Comparison of ENCODE assay signal across 9 cellular contexts in the genomic region with DNA sequence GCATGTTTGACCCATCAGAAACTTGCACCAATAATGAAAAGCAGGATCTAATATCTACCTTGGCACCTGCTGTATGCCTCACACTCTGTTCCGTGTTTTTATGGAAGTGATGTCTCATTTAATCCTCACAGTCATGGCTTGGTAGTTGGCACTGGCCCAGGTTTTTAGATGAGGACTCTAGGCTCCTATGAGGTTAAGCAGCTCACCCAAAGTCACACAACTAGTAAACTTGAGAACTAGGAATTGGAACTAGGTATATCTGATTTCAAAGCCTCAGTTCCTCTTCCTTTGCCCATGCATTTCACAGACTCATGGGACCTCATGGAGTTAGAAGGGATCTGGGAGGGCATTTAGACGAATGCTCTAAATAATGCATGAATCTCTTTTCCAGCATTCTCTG. TPM values are rescaled to one million over a fixed set of nuclear protein-coding genes. Genes with fewer than 3 reads are reported as not detected.
DNase-seq lines count a peak whose midpoint lies in the region; ATAC-seq and TF ChIP-seq lines count a peak whose summit lies in the region.
"Had no signal": no experiment of that assay in that cellular context is flagged by ENCODE, and none has a peak within 500 bp of the region (broad histone marks: within the 10 kb centered on the region; RNA-seq: fewer than 3 reads in every experiment).

No MANE protein-coding gene starts in this region.

- H3K27ac ChIP-seq in heart left ventricle = peak overlapping the region in 9 of 12 donors; percentile 74 to 94 (median 86)
- H3K27ac ChIP-seq in transverse colon = peak overlapping the region; percentile 84 to 87 (median 86)
- no peak overlapping the region for H3K27ac ChIP-seq in endodermal cell (ENCODE audit: low read depth, low read length)

- 39 to 76% (median 58%) methylated on average over 2 of the region's 2 CpGs for WGBS in heart left ventricle, 4 donors
- WGBS in transverse colon (ENCODE audit: low coverage in 1 of 2), 2 donors = 29 to 50% methylated on average over 2 of the region's 2 CpGs
- 80% methylated on average over 2 of the region's 2 CpGs for WGBS in endodermal cell (ENCODE audit: insufficient coverage in 1 of 2, insufficient read length in 1 of 2), 2 experiments

- H3K4me3 ChIP-seq in heart left ventricle = no peak overlapping the region
- H3K4me3 ChIP-seq in transverse colon = no peak overlapping the region
- H3K4me3 ChIP-seq in endodermal cell (ENCODE audit: low read length) = no peak overlapping the region

- H3K4me1 Mint-ChIP-seq in activated CD4-positive, alpha-beta memory T cell treated with anti-CD3 and anti-CD28 coated beads, Interleukin-2, amount 10 ng/mL, durations not matched to agents 7 days and 5 days = peaks cover 64% of the 10 kb centered on the region
- H3K4me1 Mint-ChIP-seq in endodermal cell = peaks cover 14% of the 10 kb centered on the region

- H3K27ac Mint-ChIP-seq in activated CD4-positive, alpha-beta memory T cell treated with anti-CD3 and anti-CD28 coated beads, Interleukin-2, amount 10 ng/mL, durations not matched to agents 7 days and 5 days = peak overlapping the region; percentile 45
- no peak overlapping the region for H3K27ac Mint-ChIP-seq in endodermal cell

- H3K9ac ChIP-seq in endodermal cell (ENCODE audit: extremely low read depth, low read length, poor library complexity, severe bottlenecking) = no peak overlapping the region

- CTCF ChIA-PET in activated CD4-positive, alpha-beta memory T cell treated with anti-CD3 and anti-CD28 coated beads, Interleukin-2, amount 10 ng/mL, durations not matched to agents 7 days and 5 days (lab: Charles Lee) = interaction anchor here (1.0 to 6.6 kb wide), 19 partner anchors 9 to 594 kb away, joined by 3 to 47 read pairs (median 5); no protein-coding TSS in a partner anchor

- no peaks in the 10 kb centered on the region for H3K36me3 ChIP-seq in heart left ventricle
- no peaks in the 10 kb centered on the region for H3K36me3 ChIP-seq in transverse colon
- H3K36me3 ChIP-seq in endodermal cell (ENCODE audit: control insufficient read depth, insufficient read depth, low read length) = no peaks in the 10 kb centered on the region

- TF ChIP-seq CTCF in heart left ventricle (IDR thresholded peaks at IDR 0.05) (no peak), transverse colon (IDR thresholded peaks at IDR 0.05) (no peak), endodermal cell (conservative IDR thresholded peaks at IDR 0.05) (no peak)

- intact Hi-C loops in heart left ventricle (cut with DNase I) (loop anchor here in 7 of 10 donors (2.0 to 10.0 kb wide), 7 partner anchors 37 to 583 kb away; no protein-coding TSS in a partner anchor), cardiac septum (cut with DNase I) (no loop called here), transverse colon (cut with DNase I; ENCODE audit: low total_unique reads) (loop anchor here (5.0 to 10.0 kb wide), 2 partner anchors 112 to 1555 kb away; a partner anchor contains a TSS)

- no peak for ATAC-seq in heart left ventricle
- no peak for ATAC-seq in GM21526 (IDR thresholded peaks at IDR 0.05; ENCODE audit: low FRiP score, unreplicated experiment)

- in situ Hi-C loops in transverse colon (cut with MboI; ENCODE audit: low pct_ligation_motif_present in 1 of 4, low pct_unique_long_range_greater_than_20kb in 1 of 4, low sequenced_read_pairs in 3 of 4) = loop anchor here (5.0 to 10.0 kb wide), 4 partner anchors 95 to 582 kb away; no protein-coding TSS in a partner anchor

- peaks cover 0 to 40% (median 22%) of the 10 kb centered on the region in 12 donors for H3K4me1 ChIP-seq in heart left ventricle
- H3K4me1 ChIP-seq in transverse colon = peaks cover 8 to 25% (median 15%) of the 10 kb centered on the region in 4 donors
- H3K4me1 ChIP-seq in endodermal cell (ENCODE audit: control insufficient read depth, insufficient read depth, low read length) = peaks cover 1% of the 10 kb centered on the region

- DNase-seq in heart left ventricle (no peak), cardiac septum (ENCODE audit: low spot score) (no peak), kidney tubule cell (ENCODE audit: low spot score) (peak; percentile 81), transverse colon (peak; percentile 24), SW480 (ENCODE audit: low spot score) (no peak), endodermal cell (no peak)
- DNase-seq in activated CD4-positive, alpha-beta memory T cell treated with anti-CD3 and anti-CD28 coated beads, Interleukin-2, amount 10 ng/mL, durations not matched to agents 7 days and 5 days = no peak
- DNase-seq: naive B cell had no signal

- H3K27me3 Mint-ChIP-seq in activated CD4-positive, alpha-beta memory T cell treated with anti-CD3 and anti-CD28 coated beads, Interleukin-2, amount 10 ng/mL, durations not matched to agents 7 days and 5 days = no peaks in the 10 kb centered on the region
- H3K27me3 Mint-ChIP-seq in endodermal cell (ENCODE audit: insufficient read depth) = peaks cover 14% of the 10 kb centered on the region

- no peaks in the 10 kb centered on the region for H3K36me3 Mint-ChIP-seq in activated CD4-positive, alpha-beta memory T cell treated with anti-CD3 and anti-CD28 coated beads, Interleukin-2, amount 10 ng/mL, durations not matched to agents 7 days and 5 days (ENCODE audit: low read depth)
- no peaks in the 10 kb centered on the region for H3K36me3 Mint-ChIP-seq in endodermal cell (ENCODE audit: low read depth)

- POLR2A ChIA-PET in activated CD4-positive, alpha-beta memory T cell treated with anti-CD3 and anti-CD28 coated beads, Interleukin-2, amount 10 ng/mL, durations not matched to agents 7 days and 5 days (lab: Charles Lee) = interaction anchor here (1.0 to 2.5 kb wide), 8 partner anchors 101 to 583 kb away, joined by 3 to 7 read pairs (median 5); a partner anchor contains a TSS

- H3K27me3 ChIP-seq in heart left ventricle (no peaks in the 10 kb centered on the region), transverse colon (no peaks in the 10 kb centered on the region), endodermal cell (ENCODE audit: control insufficient read depth, insufficient read depth, low read length, poor library complexity, severe bottlenecking) (peaks cover 12% of the 10 kb centered on the region)

- TF ChIP-seq POLR2A in heart left ventricle (IDR thresholded peaks at IDR 0.05) = no peak
- TF ChIP-seq POLR2A in transverse colon (IDR thresholded peaks at IDR 0.05) = no peak

- no peaks in the 10 kb centered on the region for H3K9me3 Mint-ChIP-seq in activated CD4-positive, alpha-beta memory T cell treated with anti-CD3 and anti-CD28 coated beads, Interleukin-2, amount 10 ng/mL, durations not matched to agents 7 days and 5 days
- no peaks in the 10 kb centered on the region for H3K9me3 Mint-ChIP-seq in endodermal cell
- H3K9me3 Mint-ChIP-seq: naive B cell had no signal

- no peak overlapping the region for H3K4me3 Mint-ChIP-seq in activated CD4-positive, alpha-beta memory T cell treated with anti-CD3 and anti-CD28 coated beads, Interleukin-2, amount 10 ng/mL, durations not matched to agents 7 days and 5 days
- H3K4me3 Mint-ChIP-seq in endodermal cell = no peak overlapping the region

- no peaks in the 10 kb centered on the region for H3K9me3 ChIP-seq in heart left ventricle
- no peaks in the 10 kb centered on the region for H3K9me3 ChIP-seq in transverse colon
- no peaks in the 10 kb centered on the region for H3K9me3 ChIP-seq in endodermal cell (ENCODE audit: control insufficient read depth, low read length)

- TF ChIP-seq EP300 in transverse colon (IDR thresholded peaks at IDR 0.05; ENCODE audit: low read depth) = no peak

RNA-seq across cellular contexts. Expression of a gene that starts 21.3 kb away (rescaled TPM):
- total RNA-seq in heart left ventricle = 10 to 100 TPM in 4 of 9 donors, 1 to 10 TPM in 5; 7.1 to 18.2 (median 9.9) TPM
- 10 to 100 TPM in 1 of 2 donors, 1 to 10 TPM in 1; 4.8 to 15.9 TPM for polyA plus RNA-seq in heart left ventricle
- total RNA-seq in cardiac septum = 9.1 TPM
- 10 to 100 TPM; 24.8 to 25.0 TPM for total RNA-seq in activated CD4-positive, alpha-beta memory T cell treated with anti-CD3 and anti-CD28 coated beads, Interleukin-2, amount 10 ng/mL, durations not matched to agents 7 days and 5 days
- 10 to 100 TPM; 19.9 to 44.4 (median 27.6) TPM for total RNA-seq in transverse colon
- 10 to 100 TPM; 45.3 to 62.4 TPM for total RNA-seq in endodermal cell
- 44.1 TPM for polyA plus RNA-seq in endodermal cell (2013, experiment 1 of 2)
- 34.9 TPM for polyA plus RNA-seq in endodermal cell (2013, experiment 2 of 2)

Comparison
In these comparisons a context has a peak if more than half of its experiments do, and no peak if none do; other contexts are left out.
1. DNase-seq: peak in kidney tubule cell (single experiment) and transverse colon (single experiment); none in heart left ventricle (0 of 5), cardiac septum (single experiment), activated CD4-positive, alpha-beta memory T cell treated with anti-CD3 and anti-CD28 coated beads, Interleukin-2, amount 10 ng/mL, durations not matched to agents 7 days and 5 days (single experiment), SW480 (single experiment) and endodermal cell (single experiment).